9 cellular contexts compared by ENCODE assay signal in the genomic region with DNA sequence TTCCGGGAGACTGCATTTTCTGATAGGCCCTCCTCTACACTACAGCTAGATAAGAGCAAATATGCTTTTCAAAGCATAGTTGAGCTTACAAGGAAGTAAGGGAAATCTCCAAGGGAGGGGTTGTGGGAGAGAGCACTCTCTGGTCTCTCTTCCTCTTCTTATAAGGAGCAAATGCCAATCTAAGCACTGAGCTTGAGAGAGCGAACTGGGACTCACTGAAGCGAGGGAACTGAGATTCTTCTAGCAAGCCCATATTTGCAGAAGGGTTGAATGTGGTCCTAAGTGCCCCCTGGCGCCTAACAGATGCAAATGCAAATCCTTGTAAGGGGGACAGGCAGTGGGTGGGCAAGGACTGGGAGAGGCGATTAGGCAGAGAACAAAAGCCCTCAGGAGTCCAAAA.
DNase-seq lines count a peak whose midpoint lies in the region; ATAC-seq, FAIRE-seq and TF ChIP-seq lines count a peak whose summit lies in the region.
"Had no signal": no experiment of that assay in that cellular context is flagged by ENCODE, and none has a peak within 500 bp of the region (broad histone marks: within the 10 kb centered on the region; RNA-seq: fewer than 3 reads in every experiment).

No MANE protein-coding gene starts in this region.

- no peaks in the 10 kb centered on the region for H3K36me3 ChIP-seq in Caco-2 (ENCODE audit: control insufficient read depth, insufficient read depth, low read length)
- no peaks in the 10 kb centered on the region for H3K36me3 ChIP-seq in SK-N-SH (replicated peaks in 1 of 2; ENCODE audit: control insufficient read depth in 1 of 2, insufficient read depth in 2 of 2, low read length in 1 of 2)
- no peaks in the 10 kb centered on the region for H3K36me3 ChIP-seq in small intestine (ENCODE audit: control insufficient read depth in 2 of 2, insufficient read depth in 2 of 2, low read length in 2 of 2)

- H4K20me1 ChIP-seq in SK-N-SH (ENCODE audit: insufficient read depth), result no peaks in the 10 kb centered on the region

- no TSS peak for BruUV-seq in Caco-2 (replicated peaks; lab: Mats Ljungman, UMichigan)

- no peak overlapping the region for H3K4me3 Mint-ChIP-seq in Caco-2 (ENCODE audit: unreplicated experiment)
- no peak overlapping the region for H3K4me3 Mint-ChIP-seq in natural killer cell
- H3K4me3 Mint-ChIP-seq: T-cell had no signal

- no peaks in the 10 kb centered on the region for H3K9me3 Mint-ChIP-seq in Caco-2 (ENCODE audit: unreplicated experiment)
- H3K9me3 Mint-ChIP-seq in natural killer cell, result no peaks in the 10 kb centered on the region
- H3K9me3 Mint-ChIP-seq: T-cell had no signal

- no peaks in the 10 kb centered on the region; the same call in 1 of the 2 replicates for H3K27me3 ChIP-seq in Caco-2 (replicated peaks; ENCODE audit: control insufficient read depth, insufficient read depth, low read length)
- H3K27me3 ChIP-seq in SK-N-SH (ENCODE audit: insufficient read depth), result no peaks in the 10 kb centered on the region
- no peaks in the 10 kb centered on the region for H3K27me3 ChIP-seq in small intestine (ENCODE audit: control insufficient read depth in 2 of 2, insufficient read depth in 2 of 2, low read length in 2 of 2)

- no peaks in the 10 kb centered on the region for H3K79me2 ChIP-seq in SK-N-SH (ENCODE audit: insufficient read depth)

- no peaks in the 10 kb centered on the region for H3K4me1 Mint-ChIP-seq in Caco-2 (ENCODE audit: low read depth, unreplicated experiment)
- no peaks in the 10 kb centered on the region for H3K4me1 Mint-ChIP-seq in natural killer cell
- H3K4me1 Mint-ChIP-seq: T-cell had no signal

- peak; percentile 74 for TF ChIP-seq RAD21 in SK-N-SH (IDR thresholded peaks at IDR 0.05; ENCODE audit: low read length)

- H3K9me3 ChIP-seq in Caco-2 (no peaks in the 10 kb centered on the region), SK-N-SH (no peaks in the 10 kb centered on the region), small intestine (ENCODE audit: control insufficient read depth, low read depth) (no peaks in the 10 kb centered on the region)

- no peaks in the 10 kb centered on the region for H3K9me2 ChIP-seq in SK-N-SH

- H3K27me3 Mint-ChIP-seq in Caco-2 (ENCODE audit: insufficient read depth, unreplicated experiment), result peaks cover 5% of the 10 kb centered on the region
- peaks cover 0 to 3% of the 10 kb centered on the region in 2 donors for H3K27me3 Mint-ChIP-seq in natural killer cell (ENCODE audit: low read depth in 2 of 2)

- peak; percentile 46 to 69 for TF ChIP-seq CTCF in Caco-2 (IDR thresholded peaks at IDR 0.05; ENCODE audit: insufficient read depth in 1 of 2, low read depth in 1 of 2, low read length in 1 of 2, severe bottlenecking in 1 of 2, unreplicated experiment in 1 of 2)
- peak; percentile 62 for TF ChIP-seq CTCF in SK-N-SH (IDR thresholded peaks at IDR 0.05)
- TF ChIP-seq CTCF in natural killer cell (IDR thresholded peaks at IDR 0.05), result no peak

- 71% methylated on average over 5 of the region's 5 CpGs for WGBS in SK-N-SH (ENCODE audit: low lambda C conversion rate)
- WGBS in small intestine, 3 donors, result 23 to 31% (median 27%) methylated on average over 5 of the region's 5 CpGs

- FAIRE-seq in small intestine (lab: Jason Lieb, UNC), result no peak

- no peak overlapping the region for H3K9ac ChIP-seq in SK-N-SH

- 0 out of 2 replicates have a peak, but pooled peaks cover 4% of the 10 kb centered on the region for H3K4me1 ChIP-seq in Caco-2
- H3K4me1 ChIP-seq in SK-N-SH (ENCODE audit: control insufficient read depth in 1 of 2, insufficient read depth in 2 of 2, low read depth in 1 of 2, low read length in 1 of 2), result peaks cover 0 to 4% of the 10 kb centered on the region in 2 experiments; a peak in 2 of 4 replicates
- H3K4me1 ChIP-seq in small intestine (ENCODE audit: control insufficient read depth in 2 of 2, insufficient read depth in 1 of 2, low read depth in 1 of 2, low read length in 1 of 2), result no peaks in the 10 kb centered on the region

- no peak overlapping the region for H3K4me3 ChIP-seq in Caco-2 (ENCODE audit: low read depth, low read length)
- H3K4me3 ChIP-seq in SK-N-SH (ENCODE audit: low read depth in 2 of 2, low read length in 1 of 2), result peak overlapping the region in 1 of 2 experiments; percentile 20; a peak in 1 of 4 replicates
- no peak overlapping the region for H3K4me3 ChIP-seq in small intestine (ENCODE audit: low read depth in 1 of 2, low read length in 2 of 2)

- H3K4me2 ChIP-seq in SK-N-SH, result no peak overlapping the region

- DNase-seq in Caco-2 (peak; percentile 37 to 46), SK-N-SH (peak; percentile 54), globus pallidus (ENCODE audit: low spot score) (peak; percentile 59), small intestine (peak; percentile 2), OCI-M2 (lab: John Stamatoyannopoulos, UW; ENCODE audit: unreplicated experiment) (no peak), natural killer cell (no peak)

- POLR2A ChIA-PET in Caco-2 (lab: Charles Lee) (no interaction called here), SK-N-SH (lab: Yijun Ruan, JAX) (no interaction called here)

- H3K27ac ChIP-seq in SK-N-SH (ENCODE audit: low read depth in 2 of 2, low read length in 1 of 2), result no peak overlapping the region
- H3K27ac ChIP-seq in small intestine (ENCODE audit: low read depth in 1 of 2, low read length in 1 of 2), result no peak overlapping the region

- ATAC-seq in GM19324 (IDR thresholded peaks at IDR 0.05; ENCODE audit: low FRiP score, unreplicated experiment) (peak; percentile 66), HG03439 (IDR thresholded peaks at IDR 0.05; ENCODE audit: unreplicated experiment) (peak; percentile 85), natural killer cell (no peak)
- ATAC-seq: T-cell had no signal

- CTCF ChIA-PET in Caco-2 (lab: Charles Lee), result no interaction called here
- CTCF ChIA-PET in SK-N-SH (lab: Yijun Ruan, JAX), result interaction anchor here (0.6 to 2.6 kb wide), 27 partner anchors 10 to 1450 kb away, joined by 3 to 24 read pairs (median 5); no protein-coding TSS in a partner anchor

- H3K27ac Mint-ChIP-seq in Caco-2 (ENCODE audit: unreplicated experiment), result no peak overlapping the region
- no peak overlapping the region for H3K27ac Mint-ChIP-seq in natural killer cell
- H3K27ac Mint-ChIP-seq: T-cell had no signal

- intact Hi-C loops in Caco-2 (cut with micrococcal nuclease; ENCODE audit: unreplicated experiment) (loop anchor here (1.0 kb wide), 1 partner anchor 52 kb away; no protein-coding TSS in a partner anchor), natural killer cell (cut with micrococcal nuclease) (no loop called here)

- no peak overlapping the region for H2AFZ ChIP-seq in SK-N-SH (ENCODE audit: low read depth)

- no peaks in the 10 kb centered on the region for H3F3A ChIP-seq in SK-N-SH (replicated peaks; ENCODE audit: insufficient read depth)

- no peak for TF ChIP-seq EP300 in SK-N-SH (IDR thresholded peaks at IDR 0.05; ENCODE audit: borderline replicate concordance in 1 of 2, low read depth in 1 of 2, low read length in 1 of 2)

- no peaks in the 10 kb centered on the region for H3K36me3 Mint-ChIP-seq in Caco-2 (ENCODE audit: insufficient read depth, unreplicated experiment)
- H3K36me3 Mint-ChIP-seq in natural killer cell, result no peaks in the 10 kb centered on the region
- H3K36me3 Mint-ChIP-seq: T-cell had no signal

TF ChIP-seq in SK-N-SH, 30 proteins besides CTCF, POLR2A, EP300 and RAD21:
- TF ChIP-seq NRF1 (IDR thresholded peaks at IDR 0.05; ENCODE audit: low read depth, low read length) (no peak), NFIC (IDR thresholded peaks at IDR 0.05; ENCODE audit: borderline replicate concordance) (no peak), MAX (IDR thresholded peaks at IDR 0.05; ENCODE audit: low read depth) (no peak), SMC3 (IDR thresholded peaks at IDR 0.05; ENCODE audit: low read depth, low read length) (peak; percentile 44), TCF12 (IDR thresholded peaks at IDR 0.05) (no peak), TEAD4 (IDR thresholded peaks at IDR 0.05; ENCODE audit: borderline replicate concordance, insufficient read depth) (no peak), ELF1 (IDR thresholded peaks at IDR 0.05) (no peak)

Comparison
In these comparisons a context has a peak if more than half of its experiments do, and no peak if none do; other contexts are left out.
1. DNase-seq: peak in Caco-2 (2 of 2), SK-N-SH (single experiment), globus pallidus (single experiment) and small intestine (single experiment); none in OCI-M2 (single experiment) and natural killer cell (single experiment).
2. ATAC-seq: peak in GM19324 (single experiment) and HG03439 (single experiment); none in natural killer cell (0 of 3).